8 cellular contexts compared by ENCODE assay signal in genomic region chr17:7988750-7989178, GRCh38. TPM values are rescaled to one million over a fixed set of nuclear protein-coding genes. Genes with fewer than 3 reads are reported as not detected.
A peak's percentile ranks its signal among the peaks of the same experiment; 100 is the strongest.
DNase-seq lines count a peak whose midpoint lies in the region; ATAC-seq, FAIRE-seq and TF ChIP-seq lines count a peak whose summit lies in the region.

No MANE protein-coding gene starts in this region.

- no peak overlapping the region for H3K4me3 ChIP-seq in WI38 (ENCODE audit: low read depth, low read length)
- H3K4me3 ChIP-seq in endodermal cell (ENCODE audit: low read length): no peak overlapping the region
- H3K4me3 ChIP-seq in mucosa of descending colon: no peak overlapping the region
- H3K4me3 ChIP-seq in upper lobe of right lung: no peak overlapping the region

- peaks cover 3% of the 10 kb centered on the region for H3K9me3 Mint-ChIP-seq in endodermal cell

- intact Hi-C loops in mucosa of descending colon (cut with DNase I, micrococcal nuclease): loop anchor here (5.0 to 10.0 kb wide), 4 partner anchors 76 to 244 kb away; no protein-coding TSS in a partner anchor
- intact Hi-C loops in upper lobe of right lung (cut with DNase I): no loop called here

- TF ChIP-seq CTCF in WI38 (IDR thresholded peaks at IDR 0.05; ENCODE audit: low read depth, low read length): peak; percentile 28; the same call in 1 of the 2 replicates
- TF ChIP-seq CTCF in endodermal cell (conservative IDR thresholded peaks at IDR 0.05): peak; percentile 76
- peak; percentile 38 for TF ChIP-seq CTCF in mucosa of descending colon (IDR thresholded peaks at IDR 0.05)
- peak; percentile 71 for TF ChIP-seq CTCF in upper lobe of right lung (IDR thresholded peaks at IDR 0.05)

- peak; percentile 66 for DNase-seq in AG20443 (ENCODE audit: low spot score)
- peak; percentile 49 for DNase-seq in GM18507 (ENCODE audit: extremely low spot score, insufficient read length, low read depth)
- peak; percentile 31 for DNase-seq in NCI-H2171 (lab: John Stamatoyannopoulos, UW)
- no peak for DNase-seq in endodermal cell
- peak in 1 of 3 donors; percentile 92 for DNase-seq in mucosa of descending colon
- no peak for DNase-seq in upper lobe of right lung

- H3K9ac ChIP-seq in endodermal cell (ENCODE audit: extremely low read depth, low read length, poor library complexity, severe bottlenecking): no peak overlapping the region

- FAIRE-seq in GM18507 (lab: Jason Lieb, UNC): peak; percentile 85

- no peaks in the 10 kb centered on the region for H3K4me1 ChIP-seq in endodermal cell (ENCODE audit: control insufficient read depth, insufficient read depth, low read length)
- H3K4me1 ChIP-seq in mucosa of descending colon (ENCODE audit: low read depth): peaks cover 3% of the 10 kb centered on the region
- peaks cover 6% of the 10 kb centered on the region for H3K4me1 ChIP-seq in upper lobe of right lung

- H3K27me3 Mint-ChIP-seq in endodermal cell (ENCODE audit: insufficient read depth): peaks cover 38% of the 10 kb centered on the region

- H3K4me1 Mint-ChIP-seq in endodermal cell: peaks cover 6% of the 10 kb centered on the region

- peak overlapping the region; percentile 45 for H3K4me3 Mint-ChIP-seq in endodermal cell

- 46 to 52% methylated on average over 4 to 5 of the region's 5 CpGs for WGBS in endodermal cell (ENCODE audit: insufficient coverage in 1 of 2, insufficient read length in 1 of 2), 2 experiments

- ATAC-seq in mucosa of descending colon (peak; percentile 73), upper lobe of right lung (peak; percentile 70), GM18873 (IDR thresholded peaks at IDR 0.05; ENCODE audit: low FRiP score, unreplicated experiment) (no peak)

- H3K36me3 Mint-ChIP-seq in endodermal cell (ENCODE audit: low read depth): no peaks in the 10 kb centered on the region

- no peaks in the 10 kb centered on the region for H3K36me3 ChIP-seq in endodermal cell (ENCODE audit: control insufficient read depth, insufficient read depth, low read length)
- H3K36me3 ChIP-seq in mucosa of descending colon (ENCODE audit: low read depth): no peaks in the 10 kb centered on the region
- no peaks in the 10 kb centered on the region for H3K36me3 ChIP-seq in upper lobe of right lung

- no peaks in the 10 kb centered on the region for H3K9me3 ChIP-seq in endodermal cell (ENCODE audit: control insufficient read depth, low read length)
- no peaks in the 10 kb centered on the region for H3K9me3 ChIP-seq in mucosa of descending colon
- no peaks in the 10 kb centered on the region for H3K9me3 ChIP-seq in upper lobe of right lung

- H3K27ac ChIP-seq in endodermal cell (ENCODE audit: low read depth, low read length) (no peak overlapping the region), upper lobe of right lung (no peak overlapping the region)

- no peaks in the 10 kb centered on the region for H3K27me3 ChIP-seq in endodermal cell (ENCODE audit: control insufficient read depth, insufficient read depth, low read length, poor library complexity, severe bottlenecking)
- H3K27me3 ChIP-seq in upper lobe of right lung: peaks cover 3% of the 10 kb centered on the region

- no peak overlapping the region for H3K27ac Mint-ChIP-seq in endodermal cell

RNA-seq across cellular contexts. Expression of gene GUCY2D, which starts 13.7 kb away (rescaled TPM):
- total RNA-seq in endodermal cell: 1 to 10 TPM; 1.2 to 1.6 TPM
- polyA plus RNA-seq in endodermal cell (2013, experiment 1 of 2): 0.14 TPM
- 0.37 TPM for polyA plus RNA-seq in endodermal cell (2013, experiment 2 of 2)
- under 1 TPM in 1 of 3 donors, not detected in 2; 0.26 TPM for total RNA-seq in mucosa of descending colon
- 2.6 TPM for total RNA-seq in upper lobe of right lung

RNA-seq across cellular contexts. Expression of gene ALOX15B, which starts 50.1 kb away (rescaled TPM):
- not detected for total RNA-seq in endodermal cell
- polyA plus RNA-seq in endodermal cell (2013, experiment 1 of 2): not detected
- not detected for polyA plus RNA-seq in endodermal cell (2013, experiment 2 of 2)
- total RNA-seq in mucosa of descending colon: 1 to 10 TPM in 2 of 3 donors, under 1 TPM in 1; 0.66 to 1.3 (median 1.1) TPM
- 80.2 TPM for total RNA-seq in upper lobe of right lung

RNA-seq across cellular contexts. Expression of gene CNTROB, which starts 56.8 kb away (rescaled TPM):
- total RNA-seq in endodermal cell (10 to 100 TPM; 47.5 to 57.4 TPM), mucosa of descending colon (10 to 100 TPM; 23.7 to 34.5 (median 31.4) TPM), upper lobe of right lung (62.7 TPM)
- 69.8 TPM for polyA plus RNA-seq in endodermal cell (2013, experiment 1 of 2)
- 56.3 TPM for polyA plus RNA-seq in endodermal cell (2013, experiment 2 of 2)

RNA-seq across cellular contexts. Expression of gene TRAPPC1, which starts 57.0 kb away (rescaled TPM):
- total RNA-seq in endodermal cell (100 to 1,000 TPM; 150 to 170 TPM), mucosa of descending colon (100 to 1,000 TPM in 2 of 3 donors, 10 to 100 TPM in 1; 86.2 to 116 (median 114) TPM), upper lobe of right lung (135 TPM)
- 133 TPM for polyA plus RNA-seq in endodermal cell (2013, experiment 1 of 2)
- 133 TPM for polyA plus RNA-seq in endodermal cell (2013, experiment 2 of 2)

RNA-seq across cellular contexts. Expression of gene KCNAB3, which starts 59.1 kb away (rescaled TPM):
- total RNA-seq in endodermal cell (1 to 10 TPM; 4.0 to 6.5 TPM), mucosa of descending colon (1 to 10 TPM; 3.3 to 5.5 (median 3.9) TPM), upper lobe of right lung (5.9 TPM)
- polyA plus RNA-seq in endodermal cell (2013, experiment 1 of 2): 16.3 TPM
- polyA plus RNA-seq in endodermal cell (2013, experiment 2 of 2): 15.3 TPM

Comparison
In these comparisons a context has a peak if more than half of its experiments do, and no peak if none do; other contexts are left out.
1. DNase-seq: peak in AG20443 (single experiment), GM18507 (single experiment) and NCI-H2171 (single experiment); none in endodermal cell (single experiment) and upper lobe of right lung (single experiment).
2. RNA of gene ALOX15B, which starts 50.1 kb away (total RNA-seq): 80.2 TPM in upper lobe of right lung (single experiment); 0.66 to 1.3 TPM in mucosa of descending colon and not detected in endodermal cell; every median in the first group is over 10 times any median in the second.
3. Peak in every context shown above with its lines, with median percentiles within 50 percentile points of each other: CTCF ChIP-seq.